1 cellular context compared by ENCODE assay signal in genomic region chr11:70077411-70078094, GRCh38.
TF ChIP-seq lines count a peak whose summit lies in the region.

No MANE protein-coding gene starts in this region.

TF ChIP-seq in WTC11, 78 proteins besides CTCF, POLR2A, EP300 and RAD21 (continued from another document):
- TF ChIP-seq AFF4 (CRISPR knock-in tag; IDR thresholded peaks at IDR 0.05; ENCODE audit: borderline replicate concordance), result no peak
